Comparison of ENCODE assay signal across 1 cellular context in genomic region chr16:57830890-57831484, GRCh38.
TF ChIP-seq lines count a peak whose summit lies in the region.

No MANE protein-coding gene starts in this region.

TF ChIP-seq in IMR-90, 13 proteins besides CTCF, POLR2A, EP300 and RAD21:
- TF ChIP-seq NFE2L2 (IDR thresholded peaks at IDR 0.05; ENCODE audit: low read depth, low read length) (no peak), RFX5 (IDR thresholded peaks at IDR 0.05; ENCODE audit: low read depth, low read length) (no peak), BHLHE40 (IDR thresholded peaks at IDR 0.05; ENCODE audit: low read depth, low read length) (no peak), MXI1 (IDR thresholded peaks at IDR 0.05; ENCODE audit: borderline replicate concordance, low read depth, low read length) (no peak), CEBPB (IDR thresholded peaks at IDR 0.05; ENCODE audit: low read depth, low read length) (no peak), RCOR1 (IDR thresholded peaks at IDR 0.05; ENCODE audit: insufficient replicate concordance, low read length) (no peak), CHD1 (IDR thresholded peaks at IDR 0.05; ENCODE audit: low read depth, low read length) (no peak), MAZ (IDR thresholded peaks at IDR 0.05; ENCODE audit: borderline replicate concordance, low read depth, low read length) (no peak), FOS (IDR thresholded peaks at IDR 0.05; ENCODE audit: low read depth, low read length) (no peak), USF2 (IDR thresholded peaks at IDR 0.05; ENCODE audit: low read depth, low read length) (no peak), SMC3 (IDR thresholded peaks at IDR 0.05; ENCODE audit: low read depth, low read length) (no peak), MAFK (IDR thresholded peaks at IDR 0.05; ENCODE audit: low read depth, low read length) (no peak)
- TF ChIP-seq, protein P1, sequence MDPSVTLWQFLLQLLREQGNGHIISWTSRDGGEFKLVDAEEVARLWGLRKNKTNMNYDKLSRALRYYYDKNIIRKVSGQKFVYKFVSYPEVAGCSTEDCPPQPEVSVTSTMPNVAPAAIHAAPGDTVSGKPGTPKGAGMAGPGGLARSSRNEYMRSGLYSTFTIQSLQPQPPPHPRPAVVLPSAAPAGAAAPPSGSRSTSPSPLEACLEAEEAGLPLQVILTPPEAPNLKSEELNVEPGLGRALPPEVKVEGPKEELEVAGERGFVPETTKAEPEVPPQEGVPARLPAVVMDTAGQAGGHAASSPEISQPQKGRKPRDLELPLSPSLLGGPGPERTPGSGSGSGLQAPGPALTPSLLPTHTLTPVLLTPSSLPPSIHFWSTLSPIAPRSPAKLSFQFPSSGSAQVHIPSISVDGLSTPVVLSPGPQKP (IDR thresholded peaks at IDR 0.05; ENCODE audit: borderline replicate concordance, low read depth, low read length): no peak
